In genomic region chr1:228378453-228379164, GRCh38 we compare ENCODE assay signal across 8 cellular contexts. TPM values are rescaled to one million over a fixed set of nuclear protein-coding genes. Genes with fewer than 3 reads are reported as not detected.
A peak's percentile ranks its signal among the peaks of the same experiment; 100 is the strongest.
DNase-seq lines count a peak whose midpoint lies in the region; ATAC-seq, FAIRE-seq and TF ChIP-seq lines count a peak whose summit lies in the region.

No MANE protein-coding gene starts in this region.

- FAIRE-seq in RCC 7860 (lab: Jason Lieb, UNC), result no peak

- peak; percentile 45; the same call in 2 of the 3 replicates for TF ChIP-seq CTCF in GM12872 (IDR thresholded peaks at IDR 0.05; ENCODE audit: insufficient read depth, low read depth, low read length)

- peaks cover 36% of the 10 kb centered on the region for H3K27me3 Mint-ChIP-seq in activated CD8-positive, alpha-beta T cell treated with anti-CD3 and anti-CD28 coated beads, Interleukin-2, amount 10 ng/mL, durations not matched to agents 7 days and 5 days (ENCODE audit: low read depth)
- H3K27me3 Mint-ChIP-seq in effector memory CD8-positive, alpha-beta T cell, result peaks cover 26 to 45% of the 10 kb centered on the region in 2 donors
- peaks cover 19% of the 10 kb centered on the region for H3K27me3 Mint-ChIP-seq in memory B cell

- DNase-seq in NCI-H2227 treated with DMSO at 0.1 percent for 48 hours (lab: John Stamatoyannopoulos, UW) (peak; percentile 90), memory B cell (ENCODE audit: low spot score in 2 of 2) (no peak), RCC 7860 (ENCODE audit: low spot score) (no peak)
- peak; percentile 78 for DNase-seq in activated CD8-positive, alpha-beta T cell treated with anti-CD3 and anti-CD28 coated beads, Interleukin-2, amount 10 ng/mL, durations not matched to agents 7 days and 5 days
- peak in 2 of 3 experiments; percentile 11 to 14 for DNase-seq in effector memory CD8-positive, alpha-beta T cell
- DNase-seq in stimulated activated CD4-positive, alpha-beta T cell treated with anti-CD3 and anti-CD28 coated beads, TNF-alpha, amount 100 ng/mL, for 48 hours (ENCODE audit: low read depth in 3 of 3), result peak; percentile 34 to 64 (median 40)

- H3K9me3 Mint-ChIP-seq in activated CD8-positive, alpha-beta T cell treated with anti-CD3 and anti-CD28 coated beads, Interleukin-2, amount 10 ng/mL, durations not matched to agents 7 days and 5 days (ENCODE audit: insufficient read depth), result no peaks in the 10 kb centered on the region
- no peaks in the 10 kb centered on the region for H3K9me3 Mint-ChIP-seq in effector memory CD8-positive, alpha-beta T cell
- no peaks in the 10 kb centered on the region for H3K9me3 Mint-ChIP-seq in memory B cell

- CTCF ChIA-PET in activated CD8-positive, alpha-beta T cell treated with anti-CD3 and anti-CD28 coated beads, Interleukin-2, amount 10 ng/mL, durations not matched to agents 7 days and 5 days (lab: Charles Lee), result no interaction called here

- no peak overlapping the region for H3K27ac Mint-ChIP-seq in activated CD8-positive, alpha-beta T cell treated with anti-CD3 and anti-CD28 coated beads, Interleukin-2, amount 10 ng/mL, durations not matched to agents 7 days and 5 days
- peak overlapping the region in 1 of 2 donors; percentile 26 for H3K27ac Mint-ChIP-seq in effector memory CD8-positive, alpha-beta T cell
- H3K27ac Mint-ChIP-seq in memory B cell, result no peak overlapping the region

- POLR2A ChIA-PET in activated CD8-positive, alpha-beta T cell treated with anti-CD3 and anti-CD28 coated beads, Interleukin-2, amount 10 ng/mL, durations not matched to agents 7 days and 5 days (lab: Charles Lee), result no interaction called here

- peak overlapping the region; percentile 78 for H3K4me3 Mint-ChIP-seq in activated CD8-positive, alpha-beta T cell treated with anti-CD3 and anti-CD28 coated beads, Interleukin-2, amount 10 ng/mL, durations not matched to agents 7 days and 5 days
- peak overlapping the region; percentile 84 to 85 for H3K4me3 Mint-ChIP-seq in effector memory CD8-positive, alpha-beta T cell
- peak overlapping the region; percentile 70 for H3K4me3 Mint-ChIP-seq in memory B cell

- H3K4me1 Mint-ChIP-seq in activated CD8-positive, alpha-beta T cell treated with anti-CD3 and anti-CD28 coated beads, Interleukin-2, amount 10 ng/mL, durations not matched to agents 7 days and 5 days (ENCODE audit: low read depth), result peaks cover 11% of the 10 kb centered on the region
- H3K4me1 Mint-ChIP-seq in effector memory CD8-positive, alpha-beta T cell (ENCODE audit: low read depth in 2 of 2), result peaks cover 6% of the 10 kb centered on the region in 2 donors
- H3K4me1 Mint-ChIP-seq in memory B cell, result peaks cover 7% of the 10 kb centered on the region

- H3K36me3 Mint-ChIP-seq in activated CD8-positive, alpha-beta T cell treated with anti-CD3 and anti-CD28 coated beads, Interleukin-2, amount 10 ng/mL, durations not matched to agents 7 days and 5 days (ENCODE audit: low read depth), result no peaks in the 10 kb centered on the region
- no peaks in the 10 kb centered on the region for H3K36me3 Mint-ChIP-seq in effector memory CD8-positive, alpha-beta T cell (ENCODE audit: insufficient read depth)
- no peaks in the 10 kb centered on the region for H3K36me3 Mint-ChIP-seq in memory B cell

- ATAC-seq in activated CD8-positive, alpha-beta T cell treated with anti-CD3 and anti-CD28 coated beads, Interleukin-2, amount 10 ng/mL, durations not matched to agents 7 days and 5 days, result peak; percentile 86
- peak; percentile 54 for ATAC-seq in effector memory CD8-positive, alpha-beta T cell (replicated peaks)
- peak; percentile 37 for ATAC-seq in memory B cell (ENCODE audit: low read depth)
- ATAC-seq in GM21515 (IDR thresholded peaks at IDR 0.05; ENCODE audit: unreplicated experiment), result no peak

RNA-seq across cellular contexts. Expression of gene TRIM11, which starts 28.0 kb away (rescaled TPM):
- 10 to 100 TPM; 66.5 to 71.9 TPM for total RNA-seq in activated CD8-positive, alpha-beta T cell treated with anti-CD3 and anti-CD28 coated beads, Interleukin-2, amount 10 ng/mL, durations not matched to agents 7 days and 5 days

RNA-seq across cellular contexts. Expression of gene TRIM17, which starts 38.1 kb away (rescaled TPM):
- 1 to 10 TPM; 2.8 to 4.0 TPM for total RNA-seq in activated CD8-positive, alpha-beta T cell treated with anti-CD3 and anti-CD28 coated beads, Interleukin-2, amount 10 ng/mL, durations not matched to agents 7 days and 5 days

Comparison
In these comparisons a context has a peak if more than half of its experiments do, and no peak if none do; other contexts are left out.
1. DNase-seq: peak in NCI-H2227 treated with DMSO at 0.1 percent for 48 hours (single experiment), activated CD8-positive, alpha-beta T cell treated with anti-CD3 and anti-CD28 coated beads, Interleukin-2, amount 10 ng/mL, durations not matched to agents 7 days and 5 days (single experiment), effector memory CD8-positive, alpha-beta T cell (2 of 3) and stimulated activated CD4-positive, alpha-beta T cell treated with anti-CD3 and anti-CD28 coated beads, TNF-alpha, amount 100 ng/mL, for 48 hours (3 of 3); none in memory B cell (0 of 2) and RCC 7860 (single experiment).
2. Peak in every context shown above with its lines, with median percentiles within 50 percentile points of each other: H3K4me3 Mint-ChIP-seq.